In genomic region chr11:129543515-129544290, GRCh38 we compare ENCODE assay signal across 35 cellular contexts.
"Had no signal": no experiment of that assay in that cellular context is flagged by ENCODE, and none has a peak within 500 bp of the region (broad histone marks: within the 10 kb centered on the region; RNA-seq: fewer than 3 reads in every experiment).

No MANE protein-coding gene starts in this region.

- H3K9me3 ChIP-seq: MG63 had no signal

- H3K27me3 ChIP-seq: MG63 had no signal

- H3K36me3 ChIP-seq: MG63 had no signal

- H3K4me3 ChIP-seq: MG63 had no signal

- DNase-seq: Karpas-422, Kasumi-1, MG63, MM.1S, MV-4-11, NCI-H1048, NCI-H1092, NCI-H1092 treated with DMSO at 0.1 percent for 48 hours, NCI-H1105, NCI-H1105 treated with DMSO at 0.1 percent for 48 hours, NCI-H1417, NCI-H1417 treated with DMSO at 0.1 percent for 48 hours, NCI-H1436, NCI-H1436 treated with DMSO at 0.1 percent for 48 hours, NCI-H146, NCI-H1694, NCI-H1694 treated with DMSO at 0.1 percent for 48 hours, NCI-H187, NCI-H187 treated with DMSO at 0.1 percent for 48 hours, NCI-H1930, NCI-H2029, NCI-H2029 treated with DMSO at 0.1 percent for 48 hours, NCI-H2081, NCI-H2081 treated with DMSO at 0.1 percent for 48 hours, NCI-H2107, NCI-H2171, NCI-H2171 treated with DMSO at 0.1 percent for 48 hours, NCI-H2227 treated with DMSO at 0.1 percent for 48 hours, NCI-H226, NCI-H345, NCI-H446, NCI-H446 treated with DMSO at 0.1 percent for 48 hours, NCI-H510A, NCI-H510A treated with DMSO at 0.1 percent for 48 hours, NCI-H524 had no signal
